In genomic region chr1:110465038-110465813, GRCh38 we compare ENCODE assay signal across 1 cellular context.
TF ChIP-seq lines count a peak whose summit lies in the region.

No MANE protein-coding gene starts in this region.

TF ChIP-seq in H1, 55 proteins besides CTCF, POLR2A, EP300 and RAD21:
- TF ChIP-seq CREB1 (IDR thresholded peaks at IDR 0.05) (no peak), BCL11A (IDR thresholded peaks at IDR 0.05; ENCODE audit: low read depth in 2 of 2, low read length in 2 of 2) (no peak), TAF7 (optimal IDR thresholded peaks at IDR 0.05; ENCODE audit: borderline replicate concordance, low read depth, low read length) (no peak), SIX5 (IDR thresholded peaks at IDR 0.05; ENCODE audit: low read depth, low read length) (no peak), MAFK (IDR thresholded peaks at IDR 0.05; ENCODE audit: low read depth, low read length) (no peak), CTBP2 (IDR thresholded peaks at IDR 0.05; ENCODE audit: borderline replicate concordance, insufficient read depth, insufficient read length, low read length) (no peak), POU5F1 (IDR thresholded peaks at IDR 0.05; ENCODE audit: low read depth, low read length) (no peak), TBP (IDR thresholded peaks at IDR 0.05; ENCODE audit: low read depth, low read length) (no peak), EGR1 (IDR thresholded peaks at IDR 0.05; ENCODE audit: borderline replicate concordance, low read depth, low read length) (no peak), RBBP5 (IDR thresholded peaks at IDR 0.05; ENCODE audit: borderline replicate concordance, low read depth, low read length) (no peak), SIN3A (conservative IDR thresholded peaks at IDR 0.05 in 1 of 2, IDR thresholded peaks at IDR 0.05 in 1 of 2; ENCODE audit: low read depth in 1 of 2, low read length in 2 of 2) (no peak), SAP30 (IDR thresholded peaks at IDR 0.05; ENCODE audit: insufficient read depth, insufficient replicate concordance, low read length) (no peak), MAX (IDR thresholded peaks at IDR 0.05) (no peak), POLR2AphosphoS5 (IDR thresholded peaks at IDR 0.05; ENCODE audit: low read depth, low read length) (no peak), CBX8 (IDR thresholded peaks at IDR 0.05; ENCODE audit: borderline replicate concordance, low read depth, low read length) (no peak), RNF2 (IDR thresholded peaks at IDR 0.05; ENCODE audit: borderline replicate concordance, low read depth, low read length, missing control alignments, poor library complexity, severe bottlenecking) (no peak)
